Comparison of ENCODE assay signal across 8 cellular contexts in the genomic region with DNA sequence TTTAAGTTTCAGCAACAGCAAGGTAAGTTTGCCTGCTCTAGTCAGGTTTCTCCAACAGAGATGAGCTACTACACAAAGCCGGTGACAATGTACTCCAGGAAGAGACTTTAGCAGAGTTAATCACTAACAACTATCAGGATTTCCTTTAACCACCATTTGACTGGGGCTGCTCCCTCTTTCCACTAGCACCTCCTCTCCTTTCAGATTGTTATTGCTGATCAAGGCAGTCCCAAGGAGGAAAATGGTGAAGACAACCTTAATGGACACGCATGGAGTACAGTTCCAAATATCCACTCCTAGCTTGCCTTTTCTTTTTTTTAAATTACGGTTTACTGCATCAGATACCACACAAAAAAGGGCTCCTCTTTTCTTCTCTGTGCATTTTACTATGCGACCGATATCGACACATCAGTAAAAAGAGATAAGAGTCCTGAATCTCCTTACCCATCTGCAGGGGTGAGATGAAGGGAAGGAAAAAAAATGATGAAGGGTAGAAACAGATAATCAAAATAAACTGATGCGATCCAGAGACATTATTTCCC. TPM values are rescaled to one million over a fixed set of nuclear protein-coding genes. Genes with fewer than 3 reads are reported as not detected.
DNase-seq lines count a peak whose midpoint lies in the region; ATAC-seq and TF ChIP-seq lines count a peak whose summit lies in the region.

No MANE protein-coding gene starts in this region.

- H4K91ac ChIP-seq in IMR-90 (ENCODE audit: insufficient read depth, low read depth, low read length), result peak overlapping the region; percentile 41

- no TSS peak for BruUV-seq in IMR-90 (replicated peaks; lab: Mats Ljungman, UMichigan)

- intact Hi-C loops in IMR-90 (cut with micrococcal nuclease), result loop anchor here (10.0 kb wide), 1 partner anchor 47 kb away; no protein-coding TSS in a partner anchor
- intact Hi-C loops in activated B cell treated with CpG ODN at 0.5 μM for 24 hours (cut with micrococcal nuclease), result loop anchor here (1.0 to 5.0 kb wide), 7 partner anchors 31 to 149 kb away; a partner anchor contains a TSS
- intact Hi-C loops in prostate gland (cut with DNase I), result no loop called here

- peak overlapping the region; percentile 93 for H3K4me2 ChIP-seq in IMR-90 (ENCODE audit: low read depth, low read length)

- H3K27ac ChIP-seq in IMR-90 (ENCODE audit: insufficient read depth, low read length), result peak overlapping the region; percentile 78
- peak overlapping the region; percentile 81 to 92 for H3K27ac ChIP-seq in prostate gland

- peak; percentile 29 for DNase-seq in NCI-H1436 (lab: John Stamatoyannopoulos, UW)
- DNase-seq in NCI-H1436 treated with DMSO at 0.1 percent for 48 hours (lab: John Stamatoyannopoulos, UW), result no peak
- DNase-seq in IMR-90, result peak; percentile 21
- DNase-seq in activated B cell treated with CpG ODN at 0.5 μM for 24 hours, result no peak
- no peak for DNase-seq in glutamatergic neuron
- DNase-seq in prostate gland (ENCODE audit: low spot score), result peak; percentile 7
- no peak for DNase-seq in NCI-H446 (lab: John Stamatoyannopoulos, UW)

- H3K4me3 Mint-ChIP-seq in activated B cell treated with CpG ODN at 0.5 μM for 24 hours (peak overlapping the region; percentile 87), glutamatergic neuron (ENCODE audit: unreplicated experiment) (peak overlapping the region; percentile 93)

- TF ChIP-seq POLR2A in IMR-90 (IDR thresholded peaks at IDR 0.05; ENCODE audit: low read depth, low read length) (no peak), prostate gland (IDR thresholded peaks at IDR 0.05) (no peak)

- H3K23ac ChIP-seq in IMR-90 (ENCODE audit: low read depth, low read length), result peak overlapping the region; percentile 87

- H2AFZ ChIP-seq in IMR-90 (replicated peaks; ENCODE audit: low read length, poor library complexity), result peak overlapping the region; percentile 89

- H3K79me1 ChIP-seq in IMR-90 (ENCODE audit: low read depth in 1 of 2, low read length in 2 of 2), result peaks cover 12 to 66% of the 10 kb centered on the region in 2 experiments

- peak overlapping the region; percentile 84 for H3K4ac ChIP-seq in IMR-90 (ENCODE audit: low read depth, low read length)

- POLR2A ChIA-PET in IMR-90 (lab: Charles Lee; ENCODE audit: unreplicated experiment), result no interaction called here
- POLR2A ChIA-PET in activated B cell treated with CpG ODN at 0.5 μM for 24 hours (lab: Charles Lee), result interaction anchor here (0.6 to 2.9 kb wide), 5 partner anchors 19 to 140 kb away, joined by 3 to 10 read pairs (median 3); a partner anchor contains a TSS

- dilution Hi-C loops in IMR-90 (cut with HindIII; ENCODE audit: low sequenced_read_pairs, unreplicated experiment), result no loop called here

- H3K56ac ChIP-seq in IMR-90 (ENCODE audit: extremely low read depth, insufficient read depth, low read length), result peak overlapping the region; percentile 36; the same call in 1 of the 2 replicates

- H2BK120ac ChIP-seq in IMR-90 (ENCODE audit: low read depth, low read length), result peak overlapping the region; percentile 35; the same call in 1 of the 2 replicates

- H2AK5ac ChIP-seq in IMR-90 (ENCODE audit: low read depth, low read length), result peak overlapping the region; percentile 29

- H3K9me3 ChIP-seq in IMR-90 (ENCODE audit: control insufficient read depth, insufficient read depth, low read length) (no peaks in the 10 kb centered on the region), prostate gland (no peaks in the 10 kb centered on the region)

- peak overlapping the region; percentile 64 for H3K9ac ChIP-seq in IMR-90 (ENCODE audit: low read depth, low read length)

- TF ChIP-seq RAD21 in IMR-90 (IDR thresholded peaks at IDR 0.05; ENCODE audit: low read length), result peak; percentile 10; the same call in 1 of the 2 replicates

- H3K4me1 ChIP-seq in IMR-90 (ENCODE audit: control insufficient read depth, insufficient read depth, low read length), result peaks cover 10% of the 10 kb centered on the region; the same call in 1 of the 2 replicates
- peaks cover 4% of the 10 kb centered on the region for H3K4me1 ChIP-seq in prostate gland (replicated peaks)

- in situ Hi-C loops in IMR-90 (cut with MboI; ENCODE audit: low sequenced_read_pairs), result no loop called here

- 0 out of 2 replicates have a peak, but pooled peaks cover 4% of the 10 kb centered on the region for H3K9me1 ChIP-seq in IMR-90 (ENCODE audit: insufficient read depth, low read length)

- peaks cover 31% of the 10 kb centered on the region for H3K4me1 Mint-ChIP-seq in activated B cell treated with CpG ODN at 0.5 μM for 24 hours
- peaks cover 21% of the 10 kb centered on the region for H3K4me1 Mint-ChIP-seq in glutamatergic neuron (ENCODE audit: low read depth, unreplicated experiment)

- TF ChIP-seq CTCF in IMR-90 (conservative IDR thresholded peaks at IDR 0.05; ENCODE audit: low read depth, low read length) (no peak), activated B cell treated with CpG ODN at 0.5 μM for 24 hours (IDR thresholded peaks at IDR 0.05) (no peak), glutamatergic neuron (IDR thresholded peaks at IDR 0.05; ENCODE audit: partially characterized antibody, unreplicated experiment) (no peak), prostate gland (IDR thresholded peaks at IDR 0.05) (no peak)

- H3K9me3 Mint-ChIP-seq in activated B cell treated with CpG ODN at 0.5 μM for 24 hours, result no peaks in the 10 kb centered on the region
- H3K9me3 Mint-ChIP-seq in glutamatergic neuron (ENCODE audit: unreplicated experiment), result no peaks in the 10 kb centered on the region

- H4K8ac ChIP-seq in IMR-90 (ENCODE audit: low read depth in 2 of 2, low read length in 2 of 2), result peak overlapping the region; percentile 48 to 70; a peak in 2 of 4 replicates

- CTCF ChIA-PET in IMR-90 (lab: Yijun Ruan, JAX) (no interaction called here), activated B cell treated with CpG ODN at 0.5 μM for 24 hours (lab: Charles Lee) (interaction anchor here (0.7 to 4.1 kb wide), 2 partner anchors 47 to 748 kb away, joined by 3 to 16 read pairs; no protein-coding TSS in a partner anchor)

- H3K36me3 ChIP-seq in IMR-90 (ENCODE audit: control insufficient read depth, insufficient read depth, low read length) (no peaks in the 10 kb centered on the region), prostate gland (no peaks in the 10 kb centered on the region)

- H2AK9ac ChIP-seq in IMR-90 (replicated peaks; ENCODE audit: low read depth, low read length, poor library complexity), result peak overlapping the region; percentile 77

- H2BK20ac ChIP-seq in IMR-90 (ENCODE audit: low read depth, low read length), result no peak overlapping the region

- peak overlapping the region; percentile 80 for H2BK5ac ChIP-seq in IMR-90 (ENCODE audit: low read depth, low read length, poor library complexity, severe bottlenecking)

- H3K14ac ChIP-seq in IMR-90 (replicated peaks; ENCODE audit: low read depth, low read length), result peak overlapping the region; percentile 46

- 14% methylated on average over 1 of the region's 7 CpGs; no CpG with 5 or more reads in 1 of the 2 experiments for WGBS in IMR-90 (ENCODE audit: extremely low coverage in 2 of 2, insufficient read length in 1 of 2), 2 experiments
- 4% methylated on average over 7 of the region's 7 CpGs for WGBS in prostate gland

- H3K18ac ChIP-seq in IMR-90 (ENCODE audit: low read depth, low read length), result peak overlapping the region; percentile 40; the same call in 1 of the 2 replicates

- ATAC-seq in IMR-90 (ENCODE audit: low read depth) (no peak), activated B cell treated with CpG ODN at 0.5 μM for 24 hours (ENCODE audit: low read depth) (no peak), GM19395 (IDR thresholded peaks at IDR 0.05; ENCODE audit: unreplicated experiment) (no peak)

- peak overlapping the region; percentile 47; the same call in 1 of the 2 replicates for H4K5ac ChIP-seq in IMR-90 (ENCODE audit: low read depth, low read length)

- H3K36me3 Mint-ChIP-seq in activated B cell treated with CpG ODN at 0.5 μM for 24 hours (ENCODE audit: low read depth) (peaks cover 6% of the 10 kb centered on the region), glutamatergic neuron (ENCODE audit: unreplicated experiment) (no peaks in the 10 kb centered on the region)

- H3K27ac Mint-ChIP-seq in activated B cell treated with CpG ODN at 0.5 μM for 24 hours (peak overlapping the region; percentile 63), glutamatergic neuron (ENCODE audit: unreplicated experiment) (peak overlapping the region; percentile 91)

- peak overlapping the region; percentile 40; the same call in 1 of the 3 replicates for H2BK15ac ChIP-seq in IMR-90 (ENCODE audit: low read depth, low read length)

- peaks cover 29% of the 10 kb centered on the region for H4K20me1 ChIP-seq in IMR-90 (ENCODE audit: insufficient read depth, low read length)

- no peaks in the 10 kb centered on the region for H3K27me3 ChIP-seq in IMR-90 (ENCODE audit: control insufficient read depth, insufficient read depth, low read length)
- no peaks in the 10 kb centered on the region for H3K27me3 ChIP-seq in prostate gland (replicated peaks; ENCODE audit: insufficient read depth)

- H3K27me3 Mint-ChIP-seq in activated B cell treated with CpG ODN at 0.5 μM for 24 hours (no peaks in the 10 kb centered on the region), glutamatergic neuron (ENCODE audit: unreplicated experiment) (peaks cover 2% of the 10 kb centered on the region)

- peak overlapping the region; percentile 82 for H3K4me3 ChIP-seq in IMR-90 (ENCODE audit: insufficient read depth, low read depth, low read length)
- peak overlapping the region; percentile 53 to 77 for H3K4me3 ChIP-seq in prostate gland

TF ChIP-seq in IMR-90, 13 proteins besides CTCF, POLR2A, EP300 and RAD21 (continues in another document):
- no peak for TF ChIP-seq RCOR1 (IDR thresholded peaks at IDR 0.05; ENCODE audit: insufficient replicate concordance, low read length)

RNA-seq across cellular contexts. Expression of a gene that starts 30.9 kb away (rescaled TPM):
- total RNA-seq in IMR-90 (2012; rRNA removed) (2.2 and 2.5 TPM in 2 replicates), activated B cell treated with CpG ODN at 0.5 μM for 24 hours (15.6 and 16.0 TPM in 2 replicates), glutamatergic neuron (ENCODE audit: unreplicated experiment) (44.0 TPM), prostate gland (10 to 100 TPM; 14.9 to 48.9 TPM)
- polyA plus RNA-seq in IMR-90 (2012; rRNA removed), result 10.8 and 11.4 TPM in 2 replicates
- 9.8 and 15.2 TPM in 2 replicates for polyA plus RNA-seq in IMR-90 (2012; cell fraction: cytosol; rRNA removed)
- polyA plus RNA-seq in IMR-90 (2012; cell fraction: nucleus; rRNA removed; ENCODE audit: low replicate concordance), result 26.2 and 26.3 TPM in 2 replicates

RNA-seq across cellular contexts. Expression of a gene that starts 43.2 kb away (rescaled TPM):
- 25.8 and 34.1 TPM in 2 replicates for total RNA-seq in IMR-90 (2012; rRNA removed)
- 62.3 and 71.3 TPM in 2 replicates for polyA plus RNA-seq in IMR-90 (2012; rRNA removed)
- 66.0 and 115 TPM in 2 replicates for polyA plus RNA-seq in IMR-90 (2012; cell fraction: cytosol; rRNA removed)
- polyA plus RNA-seq in IMR-90 (2012; cell fraction: nucleus; rRNA removed; ENCODE audit: low replicate concordance), result 53.6 and 107 TPM in 2 replicates
- 47.6 and 49.2 TPM in 2 replicates for total RNA-seq in activated B cell treated with CpG ODN at 0.5 μM for 24 hours
- 53.3 TPM for total RNA-seq in glutamatergic neuron (ENCODE audit: unreplicated experiment)
- total RNA-seq in prostate gland, result 10 to 100 TPM; 49.9 to 70.8 TPM

Comparison
In these comparisons a context has a peak if more than half of its experiments do, and no peak if none do; other contexts are left out.
1. DNase-seq: peak in NCI-H1436 (single experiment), IMR-90 (single experiment) and prostate gland (single experiment); none in NCI-H1436 treated with DMSO at 0.1 percent for 48 hours (single experiment), activated B cell treated with CpG ODN at 0.5 μM for 24 hours (single experiment), glutamatergic neuron (single experiment) and NCI-H446 (0 of 2).